12 cellular contexts compared by ENCODE assay signal in the genomic region with DNA sequence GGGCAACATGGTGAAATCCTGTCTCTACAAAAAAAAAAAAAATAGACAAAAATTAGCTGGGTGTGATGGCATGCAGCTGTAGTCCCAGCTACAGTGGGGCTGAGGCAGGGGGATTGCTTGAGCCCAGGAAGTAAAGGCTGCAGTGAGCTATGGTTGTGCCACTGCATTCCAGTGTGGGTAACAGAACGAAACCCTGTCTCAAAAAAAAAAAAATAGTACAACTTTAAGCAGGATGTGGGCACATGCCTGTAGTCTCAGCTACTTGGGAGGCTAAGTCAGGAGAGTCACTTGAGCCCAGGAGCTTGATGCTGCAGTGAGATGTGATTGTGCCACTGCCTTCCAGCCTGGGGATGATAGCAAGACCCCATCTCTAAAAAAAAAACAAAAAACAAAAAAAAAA. TPM values are rescaled to one million over a fixed set of nuclear protein-coding genes. Genes with fewer than 3 reads are reported as not detected.
DNase-seq lines count a peak whose midpoint lies in the region; ATAC-seq and TF ChIP-seq lines count a peak whose summit lies in the region.
"Had no signal": no experiment of that assay in that cellular context is flagged by ENCODE, and none has a peak within 500 bp of the region (broad histone marks: within the 10 kb centered on the region; RNA-seq: fewer than 3 reads in every experiment).

No MANE protein-coding gene starts in this region.

- H3K4me1 Mint-ChIP-seq in CD14-positive monocyte (peaks cover 73% of the 10 kb centered on the region), Calu3 (ENCODE audit: low read depth, unreplicated experiment) (peaks cover 50% of the 10 kb centered on the region), endothelial cell (ENCODE audit: unreplicated experiment) (no peaks in the 10 kb centered on the region)
- peaks cover 48% of the 10 kb centered on the region for H3K4me1 Mint-ChIP-seq in activated CD4-positive, alpha-beta memory T cell treated with anti-CD3 and anti-CD28 coated beads for 36 hours (ENCODE audit: low read depth)

- ATAC-seq in GM18909 (IDR thresholded peaks at IDR 0.05; ENCODE audit: poor library complexity, unreplicated experiment) = peak; percentile 51

- intact Hi-C loops in CD14-positive monocyte (cut with micrococcal nuclease) = no loop called here
- intact Hi-C loops in activated CD4-positive, alpha-beta memory T cell treated with anti-CD3 and anti-CD28 coated beads for 36 hours (cut with micrococcal nuclease) = no loop called here
- intact Hi-C loops in Calu3 (cut with micrococcal nuclease; ENCODE audit: unreplicated experiment) = no loop called here
- intact Hi-C loops in dorsolateral prefrontal cortex (cut with DNase I) = no loop called here

- H3K27ac Mint-ChIP-seq in CD14-positive monocyte (peak overlapping the region in 4 of 7 donors; percentile 43 to 62 (median 54)), Calu3 (ENCODE audit: unreplicated experiment) (no peak overlapping the region), endothelial cell (ENCODE audit: unreplicated experiment) (no peak overlapping the region)
- H3K27ac Mint-ChIP-seq in activated CD4-positive, alpha-beta memory T cell treated with anti-CD3 and anti-CD28 coated beads for 36 hours = no peak overlapping the region
- H3K27ac Mint-ChIP-seq: progenitor cell of endocrine pancreas had no signal

- BruUV-seq in Calu3 (replicated peaks; lab: Mats Ljungman, UMichigan) = no TSS peak

- POLR2A ChIA-PET in activated CD4-positive, alpha-beta memory T cell treated with anti-CD3 and anti-CD28 coated beads for 36 hours (lab: Charles Lee) = interaction anchor here (0.6 to 1.0 kb wide), 4 partner anchors 14 to 583 kb away, joined by 3 to 4 read pairs (median 4); no protein-coding TSS in a partner anchor

- TF ChIP-seq CTCF in CD14-positive monocyte (IDR thresholded peaks at IDR 0.05) (no peak), Calu3 (IDR thresholded peaks at IDR 0.05; ENCODE audit: unreplicated experiment) (no peak), dorsolateral prefrontal cortex (IDR thresholded peaks at IDR 0.05 in 54 of 56, conservative IDR thresholded peaks at IDR 0.05 in 2 of 56; ENCODE audit: low read depth in 1 of 56, partially characterized antibody in 56 of 56) (no peak), endothelial cell (IDR thresholded peaks at IDR 0.05; ENCODE audit: unreplicated experiment) (no peak)

- DNase-seq in CD14-positive monocyte (ENCODE audit: low spot score) = no peak
- peak; percentile 31 for DNase-seq in activated CD4-positive, alpha-beta memory T cell treated with anti-CD3 and anti-CD28 coated beads for 36 hours
- DNase-seq in foreskin melanocyte = peak; percentile 38
- DNase-seq in Calu3 = no peak
- no peak for DNase-seq in dorsolateral prefrontal cortex
- no peak for DNase-seq in stimulated activated naive CD4-positive, alpha-beta T cell treated with Interleukin-2 at 50 U/mL for 16 hours (lab: John Stamatoyannopoulos, UW)
- no peak for DNase-seq in endothelial cell (ENCODE audit: low spot score)
- DNase-seq: brain microvascular endothelial cell, lower lobe of right lung, NCI-H1092 had no signal

- peaks cover 0 to 3% (median 0%) of the 10 kb centered on the region in 7 donors for H3K9me3 Mint-ChIP-seq in CD14-positive monocyte
- H3K9me3 Mint-ChIP-seq in activated CD4-positive, alpha-beta memory T cell treated with anti-CD3 and anti-CD28 coated beads for 36 hours = no peaks in the 10 kb centered on the region
- no peaks in the 10 kb centered on the region for H3K9me3 Mint-ChIP-seq in Calu3 (ENCODE audit: low read depth, unreplicated experiment)
- no peaks in the 10 kb centered on the region for H3K9me3 Mint-ChIP-seq in endothelial cell (ENCODE audit: unreplicated experiment)

- H3K27ac ChIP-seq in dorsolateral prefrontal cortex = no peak overlapping the region
- H3K27ac ChIP-seq: lower lobe of right lung had no signal

- CTCF ChIA-PET in activated CD4-positive, alpha-beta memory T cell treated with anti-CD3 and anti-CD28 coated beads for 36 hours (lab: Charles Lee) = interaction anchor here (0.6 to 3.4 kb wide), 6 partner anchors 14 to 548 kb away, joined by 3 to 22 read pairs (median 3); no protein-coding TSS in a partner anchor
- CTCF ChIA-PET in Calu3 (lab: Charles Lee) = interaction anchor here (0.6 to 0.7 kb wide), 5 partner anchors 18 to 1739 kb away, joined by 3 to 5 read pairs (median 4); no protein-coding TSS in a partner anchor

- H3K4me3 ChIP-seq in dorsolateral prefrontal cortex = no peak overlapping the region
- H3K4me3 ChIP-seq: lower lobe of right lung had no signal

- H3K27me3 Mint-ChIP-seq in CD14-positive monocyte (ENCODE audit: low read depth in 3 of 3) (no peaks in the 10 kb centered on the region), Calu3 (ENCODE audit: unreplicated experiment) (no peaks in the 10 kb centered on the region), endothelial cell (ENCODE audit: unreplicated experiment) (peaks cover 2% of the 10 kb centered on the region)
- no peaks in the 10 kb centered on the region for H3K27me3 Mint-ChIP-seq in activated CD4-positive, alpha-beta memory T cell treated with anti-CD3 and anti-CD28 coated beads for 36 hours
- H3K27me3 Mint-ChIP-seq: progenitor cell of endocrine pancreas had no signal

- no peak overlapping the region for H3K4me3 Mint-ChIP-seq in CD14-positive monocyte
- H3K4me3 Mint-ChIP-seq in activated CD4-positive, alpha-beta memory T cell treated with anti-CD3 and anti-CD28 coated beads for 36 hours = no peak overlapping the region
- H3K4me3 Mint-ChIP-seq in Calu3 (ENCODE audit: low read depth, unreplicated experiment) = no peak overlapping the region
- no peak overlapping the region for H3K4me3 Mint-ChIP-seq in endothelial cell (ENCODE audit: unreplicated experiment)

- H3K27me3 ChIP-seq in dorsolateral prefrontal cortex = no peaks in the 10 kb centered on the region
- H3K27me3 ChIP-seq: brain microvascular endothelial cell had no signal

- H3K36me3 Mint-ChIP-seq in CD14-positive monocyte (peaks cover 6 to 8% of the 10 kb centered on the region in 2 donors), Calu3 (ENCODE audit: insufficient read depth, unreplicated experiment) (no peaks in the 10 kb centered on the region), endothelial cell (ENCODE audit: low read depth, unreplicated experiment) (no peaks in the 10 kb centered on the region)
- no peaks in the 10 kb centered on the region for H3K36me3 Mint-ChIP-seq in activated CD4-positive, alpha-beta memory T cell treated with anti-CD3 and anti-CD28 coated beads for 36 hours

RNA-seq across cellular contexts. Expression of gene TENT4B, which starts 43.6 kb away (rescaled TPM):
- polyA plus RNA-seq in CD14-positive monocyte = 1 to 10 TPM; 1.4 to 1.7 TPM
- total RNA-seq in activated CD4-positive, alpha-beta memory T cell treated with anti-CD3 and anti-CD28 coated beads for 36 hours = 10 to 100 TPM; 14.4 to 14.8 TPM
- 21.7 and 24.4 TPM in 2 replicates for total RNA-seq in Calu3 (2022)
- total RNA-seq in dorsolateral prefrontal cortex = 10 to 100 TPM in 119 of 120 experiments, 1 to 10 TPM in 1; 9.9 to 37.1 (median 18.3) TPM
- 7.1 TPM for total RNA-seq in endothelial cell (ENCODE audit: unreplicated experiment)

Comparison
In these comparisons a context has a peak if more than half of its experiments do, and no peak if none do; other contexts are left out.
1. DNase-seq: peak in activated CD4-positive, alpha-beta memory T cell treated with anti-CD3 and anti-CD28 coated beads for 36 hours (single experiment) and foreskin melanocyte (single experiment); none in CD14-positive monocyte (single experiment), Calu3 (single experiment), dorsolateral prefrontal cortex (0 of 10), stimulated activated naive CD4-positive, alpha-beta T cell treated with Interleukin-2 at 50 U/mL for 16 hours (single experiment) and endothelial cell (single experiment).
2. H3K27ac Mint-ChIP-seq: peak in CD14-positive monocyte (4 of 7); none in activated CD4-positive, alpha-beta memory T cell treated with anti-CD3 and anti-CD28 coated beads for 36 hours (single experiment), Calu3 (single experiment) and endothelial cell (single experiment).